In genomic region chr10:43781480-43782361, GRCh38 we compare ENCODE assay signal across 9 cellular contexts.
DNase-seq lines count a peak whose midpoint lies in the region; ATAC-seq and TF ChIP-seq lines count a peak whose summit lies in the region.
"Had no signal": no experiment of that assay in that cellular context is flagged by ENCODE, and none has a peak within 500 bp of the region (broad histone marks: within the 10 kb centered on the region; RNA-seq: fewer than 3 reads in every experiment).

No MANE protein-coding gene starts in this region.

- H3K4me3 Mint-ChIP-seq in CD4-positive, CD25-positive, alpha-beta regulatory T cell = no peak overlapping the region
- H3K4me3 Mint-ChIP-seq in HFFc6 = no peak overlapping the region
- H3K4me3 Mint-ChIP-seq in activated CD4-positive, alpha-beta memory T cell treated with anti-CD3 and anti-CD28 coated beads for 36 hours = no peak overlapping the region
- H3K4me3 Mint-ChIP-seq in naive thymus-derived CD4-positive, alpha-beta T cell = no peak overlapping the region

- POLR2A ChIA-PET in activated CD4-positive, alpha-beta memory T cell treated with anti-CD3 and anti-CD28 coated beads for 36 hours (lab: Charles Lee) = no interaction called here
- POLR2A ChIA-PET in naive thymus-derived CD4-positive, alpha-beta T cell (lab: Charles Lee) = no interaction called here

- DNase-seq in CD4-positive, CD25-positive, alpha-beta regulatory T cell = peak in 1 of 3 donors; percentile 53
- DNase-seq in HFFc6 = peak; percentile 3
- peak; percentile 65 for DNase-seq in activated CD4-positive, alpha-beta memory T cell treated with anti-CD3 and anti-CD28 coated beads for 36 hours
- DNase-seq in naive thymus-derived CD4-positive, alpha-beta T cell = peak in 1 of 9 donors; percentile 32
- no peak for DNase-seq in DMS79 treated with DMSO at 0.1 percent for 48 hours (lab: John Stamatoyannopoulos, UW)
- no peak for DNase-seq in NCI-H1436 (lab: John Stamatoyannopoulos, UW)

- CTCF ChIA-PET in activated CD4-positive, alpha-beta memory T cell treated with anti-CD3 and anti-CD28 coated beads for 36 hours (lab: Charles Lee) = no interaction called here
- CTCF ChIA-PET in naive thymus-derived CD4-positive, alpha-beta T cell (lab: Charles Lee) = no interaction called here

- peak overlapping the region in 1 of 3 donors; percentile 86 for H3K27ac Mint-ChIP-seq in CD4-positive, CD25-positive, alpha-beta regulatory T cell
- no peak overlapping the region for H3K27ac Mint-ChIP-seq in HFFc6
- H3K27ac Mint-ChIP-seq in activated CD4-positive, alpha-beta memory T cell treated with anti-CD3 and anti-CD28 coated beads for 36 hours = no peak overlapping the region
- peak overlapping the region in 2 of 9 donors; percentile 17 to 92 for H3K27ac Mint-ChIP-seq in naive thymus-derived CD4-positive, alpha-beta T cell

- H3K9me3 ChIP-seq in CD4-positive, CD25-positive, alpha-beta regulatory T cell (ENCODE audit: control insufficient read depth in 2 of 2, low read length in 2 of 2) = no peaks in the 10 kb centered on the region
- no peaks in the 10 kb centered on the region for H3K9me3 ChIP-seq in naive thymus-derived CD4-positive, alpha-beta T cell (ENCODE audit: control insufficient read depth in 2 of 3, low read length in 3 of 3)
- H3K9me3 ChIP-seq: neutrophil had no signal

- no peak overlapping the region for H3K27ac ChIP-seq in CD4-positive, CD25-positive, alpha-beta regulatory T cell (ENCODE audit: insufficient read depth, low read length, poor library complexity, severe bottlenecking)
- no peak overlapping the region for H3K27ac ChIP-seq in naive thymus-derived CD4-positive, alpha-beta T cell (ENCODE audit: low read depth, low read length)
- H3K27ac ChIP-seq: neutrophil had no signal

- no peaks in the 10 kb centered on the region for H3K36me3 ChIP-seq in CD4-positive, CD25-positive, alpha-beta regulatory T cell (ENCODE audit: control insufficient read depth, insufficient read depth, low read length)
- H3K36me3 ChIP-seq in naive thymus-derived CD4-positive, alpha-beta T cell (ENCODE audit: control insufficient read depth in 2 of 3, insufficient read depth in 3 of 3, low read length in 3 of 3) = no peaks in the 10 kb centered on the region
- H3K36me3 ChIP-seq: neutrophil had no signal

- peak; percentile 35 to 52 for ATAC-seq in CD4-positive, CD25-positive, alpha-beta regulatory T cell (ENCODE audit: low read depth in 2 of 2)
- ATAC-seq in naive thymus-derived CD4-positive, alpha-beta T cell = peak; percentile 34
- no peak for ATAC-seq in GM19328 (IDR thresholded peaks at IDR 0.05; ENCODE audit: unreplicated experiment)
- ATAC-seq in HG03135 (IDR thresholded peaks at IDR 0.05; ENCODE audit: unreplicated experiment) = no peak

- intact Hi-C loops in activated CD4-positive, alpha-beta memory T cell treated with anti-CD3 and anti-CD28 coated beads for 36 hours (cut with micrococcal nuclease) = loop anchor here (2.0 kb wide), 2 partner anchors 19 to 35 kb away; no protein-coding TSS in a partner anchor
- intact Hi-C loops in naive thymus-derived CD4-positive, alpha-beta T cell (cut with micrococcal nuclease) = no loop called here

- no peak overlapping the region for H3K4me3 ChIP-seq in CD4-positive, CD25-positive, alpha-beta regulatory T cell (ENCODE audit: low read depth, low read length)
- H3K4me3 ChIP-seq in naive thymus-derived CD4-positive, alpha-beta T cell (ENCODE audit: low read length) = no peak overlapping the region

- no peak for TF ChIP-seq CTCF in HFFc6 (IDR thresholded peaks at IDR 0.05)

- H3K4me1 Mint-ChIP-seq in CD4-positive, CD25-positive, alpha-beta regulatory T cell = peaks cover 0 to 21% (median 7%) of the 10 kb centered on the region in 4 donors
- peaks cover 16% of the 10 kb centered on the region for H3K4me1 Mint-ChIP-seq in HFFc6 (ENCODE audit: low read depth)
- H3K4me1 Mint-ChIP-seq in activated CD4-positive, alpha-beta memory T cell treated with anti-CD3 and anti-CD28 coated beads for 36 hours (ENCODE audit: low read depth) = peaks cover 19% of the 10 kb centered on the region
- H3K4me1 Mint-ChIP-seq in naive thymus-derived CD4-positive, alpha-beta T cell = peaks cover 14 to 32% (median 24%) of the 10 kb centered on the region in 7 donors

- no peaks in the 10 kb centered on the region for H3K27me3 ChIP-seq in CD4-positive, CD25-positive, alpha-beta regulatory T cell (ENCODE audit: control insufficient read depth, insufficient read depth, low read length)
- H3K27me3 ChIP-seq in naive thymus-derived CD4-positive, alpha-beta T cell (ENCODE audit: control insufficient read depth in 2 of 2, insufficient read depth in 2 of 2, low read length in 2 of 2) = no peaks in the 10 kb centered on the region
- H3K27me3 ChIP-seq: neutrophil had no signal

- peaks cover 0 to 4% (median 0%) of the 10 kb centered on the region in 7 donors for H3K9me3 Mint-ChIP-seq in CD4-positive, CD25-positive, alpha-beta regulatory T cell
- H3K9me3 Mint-ChIP-seq in HFFc6 = no peaks in the 10 kb centered on the region
- H3K9me3 Mint-ChIP-seq in activated CD4-positive, alpha-beta memory T cell treated with anti-CD3 and anti-CD28 coated beads for 36 hours = no peaks in the 10 kb centered on the region
- no peaks in the 10 kb centered on the region for H3K9me3 Mint-ChIP-seq in naive thymus-derived CD4-positive, alpha-beta T cell

- no peaks in the 10 kb centered on the region for H3K36me3 Mint-ChIP-seq in CD4-positive, CD25-positive, alpha-beta regulatory T cell
- no peaks in the 10 kb centered on the region; the same call in 1 of the 2 replicates for H3K36me3 Mint-ChIP-seq in HFFc6 (ENCODE audit: low read depth)
- H3K36me3 Mint-ChIP-seq in activated CD4-positive, alpha-beta memory T cell treated with anti-CD3 and anti-CD28 coated beads for 36 hours = no peaks in the 10 kb centered on the region
- H3K36me3 Mint-ChIP-seq in naive thymus-derived CD4-positive, alpha-beta T cell = no peaks in the 10 kb centered on the region

- H3K27me3 Mint-ChIP-seq in CD4-positive, CD25-positive, alpha-beta regulatory T cell = peaks cover 4% of the 10 kb centered on the region
- peaks cover 2% of the 10 kb centered on the region for H3K27me3 Mint-ChIP-seq in HFFc6 (ENCODE audit: insufficient read depth)
- H3K27me3 Mint-ChIP-seq in activated CD4-positive, alpha-beta memory T cell treated with anti-CD3 and anti-CD28 coated beads for 36 hours = no peaks in the 10 kb centered on the region
- H3K27me3 Mint-ChIP-seq in naive thymus-derived CD4-positive, alpha-beta T cell = peaks cover 0 to 2% (median 0%) of the 10 kb centered on the region in 5 donors

- H3K4me1 ChIP-seq in CD4-positive, CD25-positive, alpha-beta regulatory T cell (ENCODE audit: control insufficient read depth, insufficient read depth, low read length, poor library complexity, severe bottlenecking) = peaks cover 11% of the 10 kb centered on the region
- peaks cover 6 to 15% of the 10 kb centered on the region in 2 donors for H3K4me1 ChIP-seq in naive thymus-derived CD4-positive, alpha-beta T cell (ENCODE audit: control insufficient read depth in 2 of 2, insufficient read depth in 2 of 2, low read length in 2 of 2)

Comparison
In these comparisons a context has a peak if more than half of its experiments do, and no peak if none do; other contexts are left out.
1. ATAC-seq: peak in CD4-positive, CD25-positive, alpha-beta regulatory T cell (2 of 2) and naive thymus-derived CD4-positive, alpha-beta T cell (single experiment); none in GM19328 (single experiment) and HG03135 (single experiment).
2. DNase-seq: peak in HFFc6 (single experiment) and activated CD4-positive, alpha-beta memory T cell treated with anti-CD3 and anti-CD28 coated beads for 36 hours (single experiment); none in DMS79 treated with DMSO at 0.1 percent for 48 hours (single experiment) and NCI-H1436 (single experiment).